Comparison of ENCODE assay signal across 28 cellular contexts in genomic region chrX:141214216-141214615, GRCh38. TPM values are rescaled to one million over a fixed set of nuclear protein-coding genes. Genes with fewer than 3 reads are reported as not detected.
"Had no signal": no experiment of that assay in that cellular context is flagged by ENCODE, and none has a peak within 500 bp of the region (broad histone marks: within the 10 kb centered on the region; RNA-seq: fewer than 3 reads in every experiment).

No MANE protein-coding gene starts in this region.

- ATAC-seq: activated CD8-positive, alpha-beta T cell treated with anti-CD3 and anti-CD28 coated beads for 36 hours; activated T-cell treated with anti-CD3 and anti-CD28 coated beads, Interleukin-2, amount 50 U/mL, for 72 hours; body of pancreas; PC-3 had no signal

- H3K36me3 ChIP-seq: adrenal gland, MG63 had no signal

- H3K4me1 ChIP-seq: adrenal gland, body of pancreas had no signal

- H3K27ac ChIP-seq: adrenal gland, body of pancreas, VCaP had no signal

- DNase-seq: activated CD4-positive, alpha-beta T cell treated with anti-CD3 and anti-CD28 coated beads, Interleukin-2, amount 50 U/mL, for 1 hour; activated CD4-positive, CD25-positive, alpha-beta regulatory T cell; activated CD8-positive, alpha-beta memory T cell treated with anti-CD3 and anti-CD28 coated beads, Interleukin-2, amount 50 U/mL, for 4 hours; activated CD8-positive, alpha-beta T cell treated with anti-CD3 and anti-CD28 coated beads for 36 hours; activated gamma-delta T cell treated with Interleukin-2 at 50 U/mL for 16 hours; activated naive CD4-positive, alpha-beta T cell treated with anti-CD3 and anti-CD28 coated beads, Interleukin-2, amount 50 U/mL, for 16 hours; activated naive CD8-positive, alpha-beta T cell treated with anti-CD3 and anti-CD28 coated beads, Interleukin-2, amount 10 ng/mL, durations not matched to agents 7 days and 5 days; activated T-cell treated with anti-CD3 and anti-CD28 coated beads, Interleukin-2, amount 50 U/mL, for 72 hours; adrenal gland; anterior cingulate cortex; body of pancreas; central memory CD4-positive, alpha-beta T cell; KG1; MG63; MV-4-11; NCI-H1105; NCI-H1436; NCI-H1694 treated with DMSO at 0.1 percent for 48 hours; NCI-H2029 treated with DMSO at 0.1 percent for 48 hours; NCI-H446; PC-3; SIG-M5; T-helper 1 cell had no signal

- H3K4me3 ChIP-seq: adrenal gland, body of pancreas, MG63 had no signal

- H3K9me3 ChIP-seq: adrenal gland, body of pancreas, MG63 had no signal

- H3K27me3 ChIP-seq: body of pancreas, MG63 had no signal

RNA-seq across cellular contexts. Expression of gene SPANXC, which starts 28.1 kb away (rescaled TPM):
- total RNA-seq: activated CD8-positive, alpha-beta T cell treated with anti-CD3 and anti-CD28 coated beads for 36 hours; activated naive CD8-positive, alpha-beta T cell treated with anti-CD3 and anti-CD28 coated beads, Interleukin-2, amount 10 ng/mL, durations not matched to agents 7 days and 5 days; activated T-cell treated with anti-CD3 and anti-CD28 coated beads, Interleukin-2, amount 50 U/mL, for 72 hours; activated T-helper 2 cell treated with anti-CD3 and anti-CD28 coated beads, Interferon-gamma antibody, Interleukin-2, Interleukin-4, amounts not matched to agents 10 μg/mL and 5 μg/mL and 100 μg/mL, durations not matched to agents 14 hours and 24 hours and 36 hours; adrenal gland; body of pancreas; bronchial epithelial cell; chondrocyte; PC-3; T-helper 2 cell treated with Interferon-gamma antibody and Interleukin-4, amounts not matched to agents 100 ng/mL and 5 ng/mL, for 36 hours had no signal
- polyA plus RNA-seq: adrenal gland had no signal
